ENCODE assay signal across 9 cellular contexts in genomic region chr2:8457092-8457481, GRCh38.
DNase-seq lines count a peak whose midpoint lies in the region; ATAC-seq lines count a peak whose summit lies in the region.
"Had no signal": no experiment of that assay in that cellular context is flagged by ENCODE, and none has a peak within 500 bp of the region (broad histone marks: within the 10 kb centered on the region; RNA-seq: fewer than 3 reads in every experiment).

No MANE protein-coding gene starts in this region.

- peak overlapping the region; percentile 85 to 98 (median 91) for H3K27ac Mint-ChIP-seq in CD8-positive, alpha-beta memory T cell
- H3K27ac Mint-ChIP-seq: memory B cell had no signal

- no peaks in the 10 kb centered on the region for H3K27me3 ChIP-seq in CD8-positive, alpha-beta memory T cell (ENCODE audit: insufficient read depth, low read length, poor library complexity, severe bottlenecking)
- H3K27me3 ChIP-seq in HUES6 (ENCODE audit: control insufficient read depth, insufficient read depth, low read length): peaks cover 33% of the 10 kb centered on the region

- DNase-seq in CD8-positive, alpha-beta memory T cell: peak in 3 of 5 donors; percentile 37 to 63 (median 47)
- peak; percentile 20 for DNase-seq in activated T-helper 1 cell treated with Interleukin-2 at 50 U/mL for 16 hours (ENCODE audit: low read depth)
- DNase-seq in left kidney (ENCODE audit: low read depth, low spot score): peak; percentile 60
- DNase-seq in OCI-M1 (lab: John Stamatoyannopoulos, UW): no peak
- DNase-seq in stimulated activated CD4-positive, alpha-beta T cell treated with anti-CD3 and anti-CD28 coated beads, Interleukin-4, amount 100 ng/mL, for 24 hours: no peak
- DNase-seq in AG20443 (ENCODE audit: low spot score): no peak

- CTCF ChIA-PET in CD8-positive, alpha-beta memory T cell (lab: Charles Lee): interaction anchor here (1.9 kb wide), 1 partner anchor 25 kb away, joined by 5 read pairs; no protein-coding TSS in a partner anchor

- peak overlapping the region; percentile 29 for H3K4me3 ChIP-seq in CD8-positive, alpha-beta memory T cell (ENCODE audit: low read length)
- peak overlapping the region; percentile 44; the same call in 1 of the 2 replicates for H3K4me3 ChIP-seq in HUES6 (ENCODE audit: low read depth, low read length)

- peaks cover 38 to 48% (median 46%) of the 10 kb centered on the region in 3 donors for H3K4me1 Mint-ChIP-seq in CD8-positive, alpha-beta memory T cell

- no peaks in the 10 kb centered on the region for H3K9me3 Mint-ChIP-seq in CD8-positive, alpha-beta memory T cell
- H3K9me3 Mint-ChIP-seq: memory B cell had no signal

- H3K4me1 ChIP-seq in CD8-positive, alpha-beta memory T cell (ENCODE audit: insufficient read depth, low read length): peaks cover 20% of the 10 kb centered on the region
- no peaks in the 10 kb centered on the region; the same call in 1 of the 2 replicates for H3K4me1 ChIP-seq in HUES6 (ENCODE audit: control insufficient read depth, insufficient read depth, low read length)

- POLR2A ChIA-PET in CD8-positive, alpha-beta memory T cell (lab: Charles Lee): interaction anchor here (1.9 kb wide), 1 partner anchor 21 kb away, joined by 6 read pairs; no protein-coding TSS in a partner anchor

- peaks cover 0 to 2% of the 10 kb centered on the region in 2 donors for H3K27me3 Mint-ChIP-seq in CD8-positive, alpha-beta memory T cell

- H3K4me3 Mint-ChIP-seq in CD8-positive, alpha-beta memory T cell: peak overlapping the region; percentile 83 to 94 (median 86)
- H3K4me3 Mint-ChIP-seq: memory B cell had no signal

- H3K36me3 Mint-ChIP-seq in CD8-positive, alpha-beta memory T cell: peaks cover 0 to 4% (median 2%) of the 10 kb centered on the region in 3 donors
- H3K36me3 Mint-ChIP-seq: memory B cell had no signal

- H3K9ac ChIP-seq in HUES6 (ENCODE audit: low read length): no peak overlapping the region

- H3K9me3 ChIP-seq in CD8-positive, alpha-beta memory T cell (ENCODE audit: low read length): no peaks in the 10 kb centered on the region
- no peaks in the 10 kb centered on the region for H3K9me3 ChIP-seq in HUES6 (ENCODE audit: control insufficient read depth, insufficient read depth, low read depth, low read length)

- no peak overlapping the region for H3K27ac ChIP-seq in CD8-positive, alpha-beta memory T cell (ENCODE audit: low read depth, low read length)
- no peak overlapping the region for H3K27ac ChIP-seq in HUES6 (ENCODE audit: low read depth, low read length)

- no peak for ATAC-seq in GM19455 (IDR thresholded peaks at IDR 0.05; ENCODE audit: unreplicated experiment)

- H3K36me3 ChIP-seq in CD8-positive, alpha-beta memory T cell (ENCODE audit: insufficient read depth, low read length): no peaks in the 10 kb centered on the region
- H3K36me3 ChIP-seq in HUES6 (ENCODE audit: control insufficient read depth, insufficient read depth, low read length): no peaks in the 10 kb centered on the region

Comparison
In these comparisons a context has a peak if more than half of its experiments do, and no peak if none do; other contexts are left out.
1. DNase-seq: peak in CD8-positive, alpha-beta memory T cell (3 of 5), activated T-helper 1 cell treated with Interleukin-2 at 50 U/mL for 16 hours (single experiment) and left kidney (single experiment); none in OCI-M1 (single experiment), stimulated activated CD4-positive, alpha-beta T cell treated with anti-CD3 and anti-CD28 coated beads, Interleukin-4, amount 100 ng/mL, for 24 hours (single experiment) and AG20443 (single experiment).